26 cellular contexts compared by ENCODE assay signal in genomic region chr9:134854541-134854981, GRCh38. TPM values are rescaled to one million over a fixed set of nuclear protein-coding genes. Genes with fewer than 3 reads are reported as not detected.
"Had no signal": no experiment of that assay in that cellular context is flagged by ENCODE, and none has a peak within 500 bp of the region (broad histone marks: within the 10 kb centered on the region; RNA-seq: fewer than 3 reads in every experiment).

No MANE protein-coding gene starts in this region.

- H3K4me2 ChIP-seq: neural progenitor cell, smooth muscle cell had no signal

- H3K79me2 ChIP-seq: parathyroid adenoma had no signal

- H3K9me3 Mint-ChIP-seq: T-helper 2 cell treated with Interferon-gamma antibody and Interleukin-4, amounts not matched to agents 5 μg/mL and 100 μg/mL, for 36 hours had no signal

- H3K4me3 Mint-ChIP-seq: activated naive CD8-positive, alpha-beta T cell; naive thymus-derived CD8-positive, alpha-beta T cell; neural progenitor cell; stimulated activated naive B cell treated with anti-CD40 and anti-IgM and Interleukin-4, amounts not matched to agents 10 μg/mL and 1 μg/mL and 100 μg/mL, for 72 hours; T-helper 2 cell treated with Interferon-gamma antibody and Interleukin-4, amounts not matched to agents 5 μg/mL and 100 μg/mL, for 36 hours had no signal

- H3K36me3 Mint-ChIP-seq: activated naive CD8-positive, alpha-beta T cell; neural progenitor cell had no signal

- H3K27me3 ChIP-seq: adrenal gland, ascending aorta, neural progenitor cell had no signal

- H2AFZ ChIP-seq: neural progenitor cell, parathyroid adenoma had no signal

- ATAC-seq: gastrocnemius medialis; left colon; naive thymus-derived CD8-positive, alpha-beta T cell; sciatic nerve; SK-N-SH treated with all-trans-retinoic acid at 6 μM for 48 hours; stimulated activated naive B cell treated with anti-CD40 and anti-IgM and Interleukin-4, amounts not matched to agents 10 μg/mL and 1 μg/mL and 100 μg/mL, for 72 hours had no signal

- H3K36me3 ChIP-seq: adrenal gland, ascending aorta, esophagus squamous epithelium, gastrocnemius medialis, neural progenitor cell had no signal

- H3K9me3 ChIP-seq: adrenal gland, ascending aorta, gastrocnemius medialis had no signal

- H3K27ac ChIP-seq: adrenal gland, ascending aorta, esophagus squamous epithelium, gastrocnemius medialis, neural progenitor cell, parathyroid adenoma had no signal

- H3K4me3 ChIP-seq: adrenal gland, ascending aorta, esophagus squamous epithelium, gastrocnemius medialis, lung, neural progenitor cell, smooth muscle cell had no signal

- H3K9ac ChIP-seq: neural progenitor cell, parathyroid adenoma had no signal

- H3K27ac Mint-ChIP-seq: activated naive CD8-positive, alpha-beta T cell; naive thymus-derived CD8-positive, alpha-beta T cell; neural progenitor cell; stimulated activated naive B cell treated with anti-CD40 and anti-IgM and Interleukin-4, amounts not matched to agents 10 μg/mL and 1 μg/mL and 100 μg/mL, for 72 hours; T-helper 2 cell treated with Interferon-gamma antibody and Interleukin-4, amounts not matched to agents 5 μg/mL and 100 μg/mL, for 36 hours had no signal

- H3K4me1 ChIP-seq: ascending aorta, gastrocnemius medialis, neural progenitor cell, parathyroid adenoma had no signal

- FAIRE-seq: colon, islet of Langerhans had no signal

- H3K4me1 Mint-ChIP-seq: naive thymus-derived CD8-positive, alpha-beta T cell; neural progenitor cell had no signal

- DNase-seq: activated CD4-positive, alpha-beta T cell treated with anti-CD3 and anti-CD28 coated beads for 1 hour; activated naive CD4-positive, alpha-beta T cell; activated T-cell treated with anti-CD3 and anti-CD28 coated beads, Interleukin-2, amount 50 U/mL, for 1 hour; central memory CD4-positive, alpha-beta T cell; esophagus squamous epithelium; gastrocnemius medialis; hypothalamus; left colon; stimulated activated CD4-positive, alpha-beta T cell treated with anti-CD3 and anti-CD28 coated beads, Interleukin-2, amount 100 ng/mL, for 48 hours; stimulated activated CD8-positive, alpha-beta memory T cell treated with anti-CD3 and anti-CD28 coated beads, Interleukin-4, amount 100 ng/mL, for 48 hours; stimulated activated naive B cell treated with anti-CD40 and anti-IgM and Interleukin-4, amounts not matched to agents 10 μg/mL and 1 μg/mL and 100 μg/mL, for 72 hours; trophoblast cell had no signal

RNA-seq across cellular contexts. Expression of gene FCN2, which starts 26.0 kb away (rescaled TPM):
- total RNA-seq: ascending aorta; esophagus squamous epithelium; gastrocnemius medialis; left colon; lung; naive thymus-derived CD8-positive, alpha-beta T cell; sciatic nerve; smooth muscle cell; temporal lobe had no signal
- polyA plus RNA-seq: naive thymus-derived CD8-positive, alpha-beta T cell; smooth muscle cell had no signal
